Comparison of ENCODE assay signal across 9 cellular contexts in genomic region chrX:54045563-54046228, GRCh38. TPM values are rescaled to one million over a fixed set of nuclear protein-coding genes. Genes with fewer than 3 reads are reported as not detected.
DNase-seq lines count a peak whose midpoint lies in the region; ATAC-seq, FAIRE-seq and TF ChIP-seq lines count a peak whose summit lies in the region.
"Had no signal": no experiment of that assay in that cellular context is flagged by ENCODE, and none has a peak within 500 bp of the region (broad histone marks: within the 10 kb centered on the region; RNA-seq: fewer than 3 reads in every experiment).

No MANE protein-coding gene starts in this region.

- H3K9me3 Mint-ChIP-seq in memory B cell: no peaks in the 10 kb centered on the region

- no peak overlapping the region for H3K4me3 Mint-ChIP-seq in memory B cell

- H3K27ac Mint-ChIP-seq in memory B cell: peak overlapping the region; percentile 94

- no peak for TF ChIP-seq CTCF in WERI-Rb-1 (IDR thresholded peaks at IDR 0.05; ENCODE audit: low read depth, low read length)

- FAIRE-seq in frontal cortex (lab: Jason Lieb, UNC): no peak

- ATAC-seq in memory B cell (ENCODE audit: low read depth) (no peak), HG02623 (IDR thresholded peaks at IDR 0.05; ENCODE audit: unreplicated experiment) (no peak), HG03342 (IDR thresholded peaks at IDR 0.05; ENCODE audit: unreplicated experiment) (no peak), GM18909 (IDR thresholded peaks at IDR 0.05; ENCODE audit: poor library complexity, unreplicated experiment) (no peak)

- H3K4me3 ChIP-seq in BLaER1 treated with 17β-estradiol and CSF1 and Interleukin-3, amounts not matched to agents 10 nM and 100 nM: 0 out of 20 replicates have a peak overlapping the region, but pooled peaks of 1 of the 10 experiments have one; percentile 76
- no peak overlapping the region for H3K4me3 ChIP-seq in WERI-Rb-1 (ENCODE audit: low read depth, low read length)

- peaks cover 0 to 19% (median 14%) of the 10 kb centered on the region in 10 experiments; a peak in 16 of 20 replicates for H3K4me1 ChIP-seq in BLaER1 treated with 17β-estradiol and CSF1 and Interleukin-3, amounts not matched to agents 10 nM and 100 nM

- DNase-seq in WERI-Rb-1: no peak
- DNase-seq in memory B cell (ENCODE audit: low spot score in 2 of 2): no peak
- no peak for DNase-seq in frontal cortex (ENCODE audit: low spot score in 2 of 2)

- peaks cover 31 to 78% (median 51%) of the 10 kb centered on the region in 11 experiments for H3K27me3 ChIP-seq in BLaER1 treated with 17β-estradiol and CSF1 and Interleukin-3, amounts not matched to agents 10 nM and 100 nM
- peaks cover 6% of the 10 kb centered on the region for H3K27me3 ChIP-seq in WERI-Rb-1 (ENCODE audit: insufficient read depth, low read depth, severe bottlenecking)
- H3K27me3 ChIP-seq: gastroesophageal sphincter had no signal

- H4K20me1 ChIP-seq in BLaER1 treated with 17β-estradiol and CSF1 and Interleukin-3, amounts not matched to agents 10 nM and 100 nM: peaks cover 0 to 4% (median 0%) of the 10 kb centered on the region in 11 experiments; a peak in 5 of 22 replicates

- H3K4me2 ChIP-seq in BLaER1 treated with 17β-estradiol and CSF1 and Interleukin-3, amounts not matched to agents 10 nM and 100 nM: peak overlapping the region; percentile 41 to 79 (median 67); a peak in 21 of 22 replicates

- no peaks in the 10 kb centered on the region for H3K36me3 Mint-ChIP-seq in memory B cell

- H3K27ac ChIP-seq in BLaER1 treated with 17β-estradiol and CSF1 and Interleukin-3, amounts not matched to agents 10 nM and 100 nM: peak overlapping the region in 7 of 11 experiments; percentile 87 to 97 (median 96); a peak in 8 of 22 replicates
- peak overlapping the region; percentile 88 for H3K27ac ChIP-seq in KOPT-K1 (ENCODE audit: low read depth, low read length, poor library complexity, severe bottlenecking)
- peak overlapping the region; percentile 91 for H3K27ac ChIP-seq in WERI-Rb-1

- H3K36me3 ChIP-seq in BLaER1 treated with 17β-estradiol and CSF1 and Interleukin-3, amounts not matched to agents 10 nM and 100 nM: peaks cover 3 to 17% (median 12%) of the 10 kb centered on the region in 11 experiments; a peak in 18 of 22 replicates
- peaks cover 10% of the 10 kb centered on the region for H3K36me3 ChIP-seq in KOPT-K1 (ENCODE audit: insufficient read depth, low read length)
- H3K36me3 ChIP-seq in WERI-Rb-1: 0 out of 2 replicates have a peak, but pooled peaks cover 5% of the 10 kb centered on the region

- no peaks in the 10 kb centered on the region for H3K27me3 Mint-ChIP-seq in memory B cell

- peaks cover 0 to 14% (median 11%) of the 10 kb centered on the region in 11 experiments; a peak in 12 of 22 replicates for H3K9me3 ChIP-seq in BLaER1 treated with 17β-estradiol and CSF1 and Interleukin-3, amounts not matched to agents 10 nM and 100 nM (replicated peaks in 1 of 11)
- H3K9me3 ChIP-seq in KOPT-K1 (ENCODE audit: insufficient read depth, low read length, poor library complexity, severe bottlenecking) (no peaks in the 10 kb centered on the region), WERI-Rb-1 (ENCODE audit: severe bottlenecking) (no peaks in the 10 kb centered on the region)
- H3K9me3 ChIP-seq: gastroesophageal sphincter had no signal

- H3K9ac ChIP-seq in BLaER1 treated with 17β-estradiol and CSF1 and Interleukin-3, amounts not matched to agents 10 nM and 100 nM: peak overlapping the region in 1 of 11 experiments; percentile 96; a peak in 4 of 22 replicates

- peaks cover 12% of the 10 kb centered on the region for H3K4me1 Mint-ChIP-seq in memory B cell

RNA-seq across cellular contexts. Expression of gene PHF8, which starts 1.4 kb away (rescaled TPM):
- 11.0 TPM for total RNA-seq in frontal cortex
